Comparison of ENCODE assay signal across 8 cellular contexts in the genomic region with DNA sequence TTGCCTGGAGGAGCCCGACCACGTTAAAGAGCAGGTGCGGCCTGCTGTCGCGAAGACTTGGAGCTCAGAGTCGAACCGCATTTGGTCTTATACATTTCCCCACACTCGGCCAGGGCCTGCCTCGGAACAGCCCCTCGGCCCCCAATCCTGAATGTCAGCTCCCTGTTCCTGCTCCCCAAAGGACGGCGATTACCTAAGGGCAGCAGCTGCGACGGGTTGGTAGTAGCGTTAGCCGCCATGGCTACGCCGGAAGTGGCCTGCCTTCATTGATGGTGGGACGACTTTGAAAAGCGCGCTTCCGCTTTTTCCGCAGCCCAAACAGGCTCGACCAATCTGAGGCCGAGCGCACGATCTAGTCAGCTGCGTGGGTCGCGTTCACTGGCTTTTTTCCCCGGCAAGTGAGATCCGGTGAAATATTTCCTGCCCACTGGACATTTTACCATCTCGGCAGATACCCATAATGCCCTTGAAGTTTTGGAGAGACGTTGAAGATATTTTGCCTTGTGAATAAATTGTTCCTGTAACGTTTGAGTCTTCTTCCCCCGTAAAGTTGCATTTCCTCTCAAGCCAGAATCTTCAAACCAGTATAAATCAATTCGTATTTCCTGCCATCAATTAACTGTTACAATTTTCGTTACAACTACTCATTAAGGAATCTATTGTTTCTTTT. TPM values are rescaled to one million over a fixed set of nuclear protein-coding genes. Genes with fewer than 3 reads are reported as not detected.
DNase-seq lines count a peak whose midpoint lies in the region; ATAC-seq lines count a peak whose summit lies in the region.

A gene (minus strand): TSS at position 254 of the 670 bp plus-strand sequence. CDS start 15 bp downstream, at position 239.

- peaks cover 13 to 35% of the 10 kb centered on the region in 2 donors for H3K36me3 Mint-ChIP-seq in CD4-positive, alpha-beta memory T cell
- H3K36me3 Mint-ChIP-seq in memory B cell = peaks cover 10% of the 10 kb centered on the region

- H3K27ac Mint-ChIP-seq in CD4-positive, alpha-beta memory T cell = peak within 1 kb of the TSS; percentile 92 to 97 (median 94)
- H3K27ac Mint-ChIP-seq in memory B cell = peak within 1 kb of the TSS; percentile 98

- peaks cover 27% of the 10 kb centered on the region for H3K4me1 ChIP-seq in CD4-positive, alpha-beta memory T cell (ENCODE audit: insufficient read depth, low read length)
- H3K4me1 ChIP-seq in effector memory CD4-positive, alpha-beta T cell (ENCODE audit: control insufficient read depth, insufficient read depth, low read length, poor library complexity, severe bottlenecking) = peaks cover 4% of the 10 kb centered on the region

- no peaks in the 10 kb centered on the region for H3K9me3 ChIP-seq in CD4-positive, alpha-beta memory T cell (ENCODE audit: control insufficient read depth in 1 of 2, low read length in 2 of 2)
- no peaks in the 10 kb centered on the region for H3K9me3 ChIP-seq in effector memory CD4-positive, alpha-beta T cell (ENCODE audit: control insufficient read depth, low read length)

- peak within 1 kb of the TSS; percentile 67 to 96 for H3K4me3 ChIP-seq in CD4-positive, alpha-beta memory T cell (ENCODE audit: low read length in 2 of 2)
- peak within 1 kb of the TSS; percentile 70 for H3K4me3 ChIP-seq in effector memory CD4-positive, alpha-beta T cell (ENCODE audit: insufficient read depth, low read depth, low read length, poor library complexity, severe bottlenecking)

- H3K27me3 ChIP-seq in CD4-positive, alpha-beta memory T cell (ENCODE audit: insufficient read depth, low read length) = no peaks in the 10 kb centered on the region
- H3K27me3 ChIP-seq in effector memory CD4-positive, alpha-beta T cell (replicated peaks; ENCODE audit: control insufficient read depth, insufficient read depth, low read length, poor library complexity, severe bottlenecking) = no peaks in the 10 kb centered on the region

- no peaks in the 10 kb centered on the region for H3K36me3 ChIP-seq in CD4-positive, alpha-beta memory T cell (ENCODE audit: insufficient read depth, low read length)
- H3K36me3 ChIP-seq in effector memory CD4-positive, alpha-beta T cell (ENCODE audit: control insufficient read depth, insufficient read depth, low read length) = no peaks in the 10 kb centered on the region

- POLR2A ChIA-PET in CD4-positive, alpha-beta memory T cell (lab: Charles Lee; ENCODE audit: partially characterized antibody) = interaction anchor here (1.1 to 1.8 kb wide), 7 partner anchors 12 to 618 kb away, joined by 3 to 14 read pairs (median 4); a partner anchor contains a TSS

- intact Hi-C loops in CD4-positive, alpha-beta memory T cell (cut with micrococcal nuclease) = loop anchor here (1.0 to 10.0 kb wide), 7 partner anchors 62 to 639 kb away; a partner anchor contains a TSS

- H3K4me3 Mint-ChIP-seq in CD4-positive, alpha-beta memory T cell = peak within 1 kb of the TSS; percentile 82 to 96 (median 92)
- H3K4me3 Mint-ChIP-seq in memory B cell = peak within 1 kb of the TSS; percentile 98

- ATAC-seq in GM19468 (IDR thresholded peaks at IDR 0.05; ENCODE audit: extremely low read depth, unreplicated experiment) (peak; percentile 91), memory B cell (ENCODE audit: low read depth) (peak; percentile 78)

- CTCF ChIA-PET in CD4-positive, alpha-beta memory T cell (lab: Charles Lee; ENCODE audit: partially characterized antibody) = interaction anchor here (1.0 to 1.9 kb wide), 4 partner anchors 57 to 619 kb away, joined by 3 to 7 read pairs (median 5); a partner anchor contains a TSS

- peaks cover 7 to 30% (median 22%) of the 10 kb centered on the region in 4 donors for H3K4me1 Mint-ChIP-seq in CD4-positive, alpha-beta memory T cell
- H3K4me1 Mint-ChIP-seq in memory B cell = peaks cover 16% of the 10 kb centered on the region

- no peaks in the 10 kb centered on the region for H3K27me3 Mint-ChIP-seq in CD4-positive, alpha-beta memory T cell
- H3K27me3 Mint-ChIP-seq in memory B cell = no peaks in the 10 kb centered on the region

- H3K27ac ChIP-seq in CD4-positive, alpha-beta memory T cell (ENCODE audit: low read depth, low read length) = peak within 1 kb of the TSS; percentile 79
- H3K27ac ChIP-seq in effector memory CD4-positive, alpha-beta T cell (ENCODE audit: insufficient read depth, low read length, poor library complexity, severe bottlenecking) = peak within 1 kb of the TSS; percentile 84

- H3K9me3 Mint-ChIP-seq in CD4-positive, alpha-beta memory T cell = no peaks in the 10 kb centered on the region
- H3K9me3 Mint-ChIP-seq in memory B cell = no peaks in the 10 kb centered on the region

- DNase-seq in CD4-positive, alpha-beta memory T cell = peak; percentile 89 to 92 (median 90)
- DNase-seq in HS-5 (ENCODE audit: low read depth) (peak; percentile 89), memory B cell (ENCODE audit: low spot score in 2 of 2) (peak; percentile 82 to 84)
- DNase-seq in NK-92 treated with Interleukin-12 subunit alpha and Interleukin-12 subunit beta, amount 100 ng/mL, for 24 hours (lab: John Stamatoyannopoulos, UW) = peak; percentile 74
- DNase-seq in activated CD8-positive, alpha-beta memory T cell treated with anti-CD3 and anti-CD28 coated beads for 24 hours = peak; percentile 93
- peak; percentile 77 to 84 (median 80) for DNase-seq in effector memory CD4-positive, alpha-beta T cell
- peak; percentile 74 for DNase-seq in stimulated activated CD8-positive, alpha-beta memory T cell treated with anti-CD3 and anti-CD28 coated beads, Interleukin-12 subunit alpha, Interleukin-12 subunit beta, amount 100 ng/mL, for 24 hours (ENCODE audit: extremely low read depth)

RNA-seq across cellular contexts. Expression of the gene that starts here (rescaled TPM):
- total RNA-seq in CD4-positive, alpha-beta memory T cell = 10 to 100 TPM; 37.6 to 37.8 TPM
- polyA plus RNA-seq in CD4-positive, alpha-beta memory T cell = 100 to 1,000 TPM; 108 to 183 TPM

Comparison
In these comparisons a context has a peak if more than half of its experiments do, and no peak if none do; other contexts are left out.
1. Peak in every context shown above with its lines: DNase-seq, ATAC-seq, H3K4me3 ChIP-seq and H3K27ac ChIP-seq.